Comparison of ENCODE assay signal across 1 cellular context in the genomic region with DNA sequence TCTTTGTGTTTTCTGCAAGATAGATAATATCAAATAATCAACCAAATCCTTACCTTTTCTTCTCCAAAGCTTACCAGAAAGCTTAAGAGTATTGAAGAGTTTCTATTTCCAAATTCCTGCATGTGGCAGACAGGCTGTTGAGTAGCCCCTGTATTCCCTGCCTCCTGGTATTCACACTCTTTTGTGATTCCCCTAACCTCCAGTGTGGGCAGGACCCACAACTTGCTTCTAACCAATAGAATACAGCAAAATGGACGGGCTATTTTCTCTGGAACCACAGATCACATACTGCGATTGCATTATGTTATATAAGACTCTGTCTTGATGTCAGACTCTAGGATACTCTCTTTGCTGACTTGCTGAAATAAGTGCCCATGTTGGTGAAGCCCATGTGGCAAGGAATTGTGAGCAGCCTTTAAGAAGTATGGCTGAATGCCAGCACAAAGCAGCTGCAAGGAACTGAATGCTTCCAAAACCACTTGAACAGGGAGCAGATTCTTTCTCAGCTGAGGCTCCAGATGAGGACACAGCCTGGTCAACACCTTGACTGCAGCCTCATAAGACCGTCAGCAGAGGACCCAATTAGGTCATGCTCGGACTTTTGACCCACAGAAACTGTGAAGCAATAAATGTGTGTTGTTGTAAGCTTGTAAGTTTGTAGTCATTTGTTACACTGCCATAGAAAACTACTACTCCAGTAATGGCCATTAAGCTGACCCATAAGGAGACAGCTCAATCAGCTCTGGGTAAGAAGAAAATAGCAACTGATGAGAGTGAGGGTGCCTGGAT.
A peak's percentile ranks its signal among the peaks of the same experiment; 100 is the strongest.
TF ChIP-seq lines count a peak whose summit lies in the region.

No MANE protein-coding gene starts in this region.

TF ChIP-seq in liver, 16 proteins besides CTCF, POLR2A, EP300 and RAD21 (continued from another document):
- TF ChIP-seq, protein P1, sequence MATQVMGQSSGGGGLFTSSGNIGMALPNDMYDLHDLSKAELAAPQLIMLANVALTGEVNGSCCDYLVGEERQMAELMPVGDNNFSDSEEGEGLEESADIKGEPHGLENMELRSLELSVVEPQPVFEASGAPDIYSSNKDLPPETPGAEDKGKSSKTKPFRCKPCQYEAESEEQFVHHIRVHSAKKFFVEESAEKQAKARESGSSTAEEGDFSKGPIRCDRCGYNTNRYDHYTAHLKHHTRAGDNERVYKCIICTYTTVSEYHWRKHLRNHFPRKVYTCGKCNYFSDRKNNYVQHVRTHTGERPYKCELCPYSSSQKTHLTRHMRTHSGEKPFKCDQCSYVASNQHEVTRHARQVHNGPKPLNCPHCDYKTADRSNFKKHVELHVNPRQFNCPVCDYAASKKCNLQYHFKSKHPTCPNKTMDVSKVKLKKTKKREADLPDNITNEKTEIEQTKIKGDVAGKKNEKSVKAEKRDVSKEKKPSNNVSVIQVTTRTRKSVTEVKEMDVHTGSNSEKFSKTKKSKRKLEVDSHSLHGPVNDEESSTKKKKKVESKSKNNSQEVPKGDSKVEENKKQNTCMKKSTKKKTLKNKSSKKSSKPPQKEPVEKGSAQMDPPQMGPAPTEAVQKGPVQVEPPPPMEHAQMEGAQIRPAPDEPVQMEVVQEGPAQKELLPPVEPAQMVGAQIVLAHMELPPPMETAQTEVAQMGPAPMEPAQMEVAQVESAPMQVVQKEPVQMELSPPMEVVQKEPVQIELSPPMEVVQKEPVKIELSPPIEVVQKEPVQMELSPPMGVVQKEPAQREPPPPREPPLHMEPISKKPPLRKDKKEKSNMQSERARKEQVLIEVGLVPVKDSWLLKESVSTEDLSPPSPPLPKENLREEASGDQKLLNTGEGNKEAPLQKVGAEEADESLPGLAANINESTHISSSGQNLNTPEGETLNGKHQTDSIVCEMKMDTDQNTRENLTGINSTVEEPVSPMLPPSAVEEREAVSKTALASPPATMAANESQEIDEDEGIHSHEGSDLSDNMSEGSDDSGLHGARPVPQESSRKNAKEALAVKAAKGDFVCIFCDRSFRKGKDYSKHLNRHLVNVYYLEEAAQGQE (IDR thresholded peaks at IDR 0.05) = peak; percentile 16
- TF ChIP-seq JUND (IDR thresholded peaks at IDR 0.05) (peak; percentile 90 to 92), FOXA2 (IDR thresholded peaks at IDR 0.05) (peak; percentile 21), TAF1 (conservative IDR thresholded peaks at IDR 0.05) (no peak), FOXA1 (IDR thresholded peaks at IDR 0.05) (no peak), MAX (IDR thresholded peaks at IDR 0.05) (no peak), HNF4A (conservative IDR thresholded peaks at IDR 0.05) (peak; percentile 91 to 92), YY1 (IDR thresholded peaks at IDR 0.05) (peak; percentile 36), HNF4G (IDR thresholded peaks at IDR 0.05) (peak; percentile 82), NR2F2 (IDR thresholded peaks at IDR 0.05) (no peak), GABPA (IDR thresholded peaks at IDR 0.05 in 1 of 2, conservative IDR thresholded peaks at IDR 0.05 in 1 of 2) (no peak), RXRA (IDR thresholded peaks at IDR 0.05) (peak; percentile 40 to 60), EGR1 (IDR thresholded peaks at IDR 0.05; ENCODE audit: low read depth in 2 of 2) (no peak)
- TF ChIP-seq, protein P2, sequence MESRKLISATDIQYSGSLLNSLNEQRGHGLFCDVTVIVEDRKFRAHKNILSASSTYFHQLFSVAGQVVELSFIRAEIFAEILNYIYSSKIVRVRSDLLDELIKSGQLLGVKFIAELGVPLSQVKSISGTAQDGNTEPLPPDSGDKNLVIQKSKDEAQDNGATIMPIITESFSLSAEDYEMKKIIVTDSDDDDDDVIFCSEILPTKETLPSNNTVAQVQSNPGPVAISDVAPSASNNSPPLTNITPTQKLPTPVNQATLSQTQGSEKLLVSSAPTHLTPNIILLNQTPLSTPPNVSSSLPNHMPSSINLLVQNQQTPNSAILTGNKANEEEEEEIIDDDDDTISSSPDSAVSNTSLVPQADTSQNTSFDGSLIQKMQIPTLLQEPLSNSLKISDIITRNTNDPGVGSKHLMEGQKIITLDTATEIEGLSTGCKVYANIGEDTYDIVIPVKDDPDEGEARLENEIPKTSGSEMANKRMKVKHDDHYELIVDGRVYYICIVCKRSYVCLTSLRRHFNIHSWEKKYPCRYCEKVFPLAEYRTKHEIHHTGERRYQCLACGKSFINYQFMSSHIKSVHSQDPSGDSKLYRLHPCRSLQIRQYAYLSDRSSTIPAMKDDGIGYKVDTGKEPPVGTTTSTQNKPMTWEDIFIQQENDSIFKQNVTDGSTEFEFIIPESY (IDR thresholded peaks at IDR 0.05) = no peak
